In the genomic region with DNA sequence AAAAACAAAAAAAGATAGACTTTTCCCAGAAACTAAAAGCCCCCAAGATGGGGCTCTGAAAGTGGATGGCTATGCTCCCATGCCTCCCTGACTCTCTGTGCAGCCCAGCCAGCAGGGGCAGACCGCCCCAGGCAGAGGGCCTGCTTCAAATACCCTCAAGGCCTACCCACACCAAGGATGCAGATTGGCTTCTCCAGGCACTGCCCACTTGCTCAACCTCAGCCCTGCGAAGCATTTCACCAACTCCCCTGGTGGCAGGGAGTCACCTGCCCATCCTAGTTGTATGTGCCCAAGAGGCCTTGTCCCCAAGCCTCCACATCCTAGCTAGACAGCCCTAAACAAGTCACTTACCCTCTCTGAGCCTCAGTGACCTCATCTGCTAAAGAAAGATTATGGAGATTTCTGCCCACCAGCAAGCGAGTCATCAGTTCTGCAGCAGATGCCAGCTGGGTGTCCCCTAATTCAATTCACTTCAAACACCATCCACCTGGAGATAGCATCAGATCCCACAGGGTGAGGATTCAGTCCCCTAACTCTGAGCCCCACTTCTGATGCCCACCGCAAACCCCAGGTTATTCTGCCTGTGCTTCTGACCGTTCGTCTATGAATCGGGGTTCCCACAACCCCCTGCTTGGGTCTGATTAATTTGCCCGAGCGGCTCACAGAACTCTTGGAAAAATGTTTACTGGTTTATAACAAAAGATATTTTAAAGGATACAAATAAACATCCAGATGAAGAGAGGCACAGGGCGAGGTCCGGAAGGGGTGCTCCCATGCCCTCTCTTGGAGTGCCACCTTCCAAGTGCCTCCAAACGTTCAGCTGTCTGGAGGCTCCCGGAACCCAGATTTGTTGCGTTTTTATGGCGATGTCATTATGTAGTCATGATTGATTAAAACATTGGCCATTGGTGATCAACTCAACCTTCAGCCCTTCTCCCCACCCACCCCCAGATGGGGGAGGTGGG, we compare ENCODE assay signal across 2 cellular contexts.
TF ChIP-seq lines count a peak whose summit lies in the region.

No MANE protein-coding gene starts in this region.

TF ChIP-seq in SK-N-SH, 30 proteins besides CTCF, POLR2A, EP300 and RAD21:
- TF ChIP-seq, protein P1, sequence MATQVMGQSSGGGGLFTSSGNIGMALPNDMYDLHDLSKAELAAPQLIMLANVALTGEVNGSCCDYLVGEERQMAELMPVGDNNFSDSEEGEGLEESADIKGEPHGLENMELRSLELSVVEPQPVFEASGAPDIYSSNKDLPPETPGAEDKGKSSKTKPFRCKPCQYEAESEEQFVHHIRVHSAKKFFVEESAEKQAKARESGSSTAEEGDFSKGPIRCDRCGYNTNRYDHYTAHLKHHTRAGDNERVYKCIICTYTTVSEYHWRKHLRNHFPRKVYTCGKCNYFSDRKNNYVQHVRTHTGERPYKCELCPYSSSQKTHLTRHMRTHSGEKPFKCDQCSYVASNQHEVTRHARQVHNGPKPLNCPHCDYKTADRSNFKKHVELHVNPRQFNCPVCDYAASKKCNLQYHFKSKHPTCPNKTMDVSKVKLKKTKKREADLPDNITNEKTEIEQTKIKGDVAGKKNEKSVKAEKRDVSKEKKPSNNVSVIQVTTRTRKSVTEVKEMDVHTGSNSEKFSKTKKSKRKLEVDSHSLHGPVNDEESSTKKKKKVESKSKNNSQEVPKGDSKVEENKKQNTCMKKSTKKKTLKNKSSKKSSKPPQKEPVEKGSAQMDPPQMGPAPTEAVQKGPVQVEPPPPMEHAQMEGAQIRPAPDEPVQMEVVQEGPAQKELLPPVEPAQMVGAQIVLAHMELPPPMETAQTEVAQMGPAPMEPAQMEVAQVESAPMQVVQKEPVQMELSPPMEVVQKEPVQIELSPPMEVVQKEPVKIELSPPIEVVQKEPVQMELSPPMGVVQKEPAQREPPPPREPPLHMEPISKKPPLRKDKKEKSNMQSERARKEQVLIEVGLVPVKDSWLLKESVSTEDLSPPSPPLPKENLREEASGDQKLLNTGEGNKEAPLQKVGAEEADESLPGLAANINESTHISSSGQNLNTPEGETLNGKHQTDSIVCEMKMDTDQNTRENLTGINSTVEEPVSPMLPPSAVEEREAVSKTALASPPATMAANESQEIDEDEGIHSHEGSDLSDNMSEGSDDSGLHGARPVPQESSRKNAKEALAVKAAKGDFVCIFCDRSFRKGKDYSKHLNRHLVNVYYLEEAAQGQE (IDR thresholded peaks at IDR 0.05; ENCODE audit: low read depth, low read length): no peak
- TF ChIP-seq RCOR1 (IDR thresholded peaks at IDR 0.05; ENCODE audit: low read length) (no peak), GATA2 (CRISPR knock-in tag; IDR thresholded peaks at IDR 0.05) (peak; percentile 63; the same call in 1 of the 2 replicates), NRF1 (IDR thresholded peaks at IDR 0.05; ENCODE audit: low read depth, low read length) (no peak), NFIC (IDR thresholded peaks at IDR 0.05; ENCODE audit: borderline replicate concordance) (no peak), TAF1 (IDR thresholded peaks at IDR 0.05; ENCODE audit: borderline replicate concordance, low read depth, low read length) (no peak), CHD2 (IDR thresholded peaks at IDR 0.05; ENCODE audit: low read length, partially characterized antibody) (no peak), TCF12 (IDR thresholded peaks at IDR 0.05) (peak; percentile 35; the same call in 1 of the 2 replicates), SMC3 (IDR thresholded peaks at IDR 0.05; ENCODE audit: low read depth, low read length) (no peak), RFX5 (IDR thresholded peaks at IDR 0.05; ENCODE audit: low read length) (peak; percentile 46; the same call in 1 of the 2 replicates), FOSL2 (IDR thresholded peaks at IDR 0.05; ENCODE audit: borderline replicate concordance, low read depth) (peak; percentile 51; the same call in 1 of the 2 replicates), EZH2phosphoT487 (IDR thresholded peaks at IDR 0.05; ENCODE audit: borderline replicate concordance, low read depth) (no peak), RXRA (IDR thresholded peaks at IDR 0.05; ENCODE audit: borderline replicate concordance, low read depth) (no peak), FOXM1 (IDR thresholded peaks at IDR 0.05; ENCODE audit: low read depth) (no peak)
- TF ChIP-seq, protein P2, sequence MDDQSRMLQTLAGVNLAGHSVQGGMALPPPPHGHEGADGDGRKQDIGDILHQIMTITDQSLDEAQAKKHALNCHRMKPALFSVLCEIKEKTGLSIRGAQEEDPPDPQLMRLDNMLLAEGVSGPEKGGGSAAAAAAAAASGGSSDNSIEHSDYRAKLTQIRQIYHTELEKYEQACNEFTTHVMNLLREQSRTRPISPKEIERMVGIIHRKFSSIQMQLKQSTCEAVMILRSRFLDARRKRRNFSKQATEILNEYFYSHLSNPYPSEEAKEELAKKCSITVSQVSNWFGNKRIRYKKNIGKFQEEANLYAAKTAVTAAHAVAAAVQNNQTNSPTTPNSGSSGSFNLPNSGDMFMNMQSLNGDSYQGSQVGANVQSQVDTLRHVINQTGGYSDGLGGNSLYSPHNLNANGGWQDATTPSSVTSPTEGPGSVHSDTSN (IDR thresholded peaks at IDR 0.05): no peak
- TF ChIP-seq, protein P3, sequence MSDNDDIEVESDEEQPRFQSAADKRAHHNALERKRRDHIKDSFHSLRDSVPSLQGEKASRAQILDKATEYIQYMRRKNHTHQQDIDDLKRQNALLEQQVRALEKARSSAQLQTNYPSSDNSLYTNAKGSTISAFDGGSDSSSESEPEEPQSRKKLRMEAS (IDR thresholded peaks at IDR 0.05; ENCODE audit: low read depth): no peak
- TF ChIP-seq, protein P4, sequence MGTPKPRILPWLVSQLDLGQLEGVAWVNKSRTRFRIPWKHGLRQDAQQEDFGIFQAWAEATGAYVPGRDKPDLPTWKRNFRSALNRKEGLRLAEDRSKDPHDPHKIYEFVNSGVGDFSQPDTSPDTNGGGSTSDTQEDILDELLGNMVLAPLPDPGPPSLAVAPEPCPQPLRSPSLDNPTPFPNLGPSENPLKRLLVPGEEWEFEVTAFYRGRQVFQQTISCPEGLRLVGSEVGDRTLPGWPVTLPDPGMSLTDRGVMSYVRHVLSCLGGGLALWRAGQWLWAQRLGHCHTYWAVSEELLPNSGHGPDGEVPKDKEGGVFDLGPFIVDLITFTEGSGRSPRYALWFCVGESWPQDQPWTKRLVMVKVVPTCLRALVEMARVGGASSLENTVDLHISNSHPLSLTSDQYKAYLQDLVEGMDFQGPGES (IDR thresholded peaks at IDR 0.05; ENCODE audit: low read depth, low read length): no peak

TF ChIP-seq in SK-N-SH treated with all-trans-retinoic acid at 6 μM for 48 hours, 23 proteins besides CTCF, POLR2A, EP300 and RAD21:
- no peak for TF ChIP-seq ZNF8 (CRISPR knock-in tag; IDR thresholded peaks at IDR 0.05)
- no peak for TF ChIP-seq OSR1 (CRISPR knock-in tag; IDR thresholded peaks at IDR 0.05)
- TF ChIP-seq RARB (CRISPR knock-in tag; IDR thresholded peaks at IDR 0.05): no peak
- TF ChIP-seq PATZ1 (CRISPR knock-in tag; IDR thresholded peaks at IDR 0.05; ENCODE audit: borderline replicate concordance): no peak
- no peak for TF ChIP-seq SNAI2 (CRISPR knock-in tag; IDR thresholded peaks at IDR 0.05)
- TF ChIP-seq ZFP30 (CRISPR knock-in tag; IDR thresholded peaks at IDR 0.05): no peak
- no peak for TF ChIP-seq GLIS3 (CRISPR knock-in tag; IDR thresholded peaks at IDR 0.05)
- no peak for TF ChIP-seq TOX (CRISPR knock-in tag; IDR thresholded peaks at IDR 0.05; ENCODE audit: borderline replicate concordance)
- TF ChIP-seq ISL1 (CRISPR knock-in tag; IDR thresholded peaks at IDR 0.05): no peak
- no peak for TF ChIP-seq PPARA (CRISPR knock-in tag; IDR thresholded peaks at IDR 0.05; ENCODE audit: borderline replicate concordance)
